ENCODE assay signal across 10 cellular contexts in the genomic region with DNA sequence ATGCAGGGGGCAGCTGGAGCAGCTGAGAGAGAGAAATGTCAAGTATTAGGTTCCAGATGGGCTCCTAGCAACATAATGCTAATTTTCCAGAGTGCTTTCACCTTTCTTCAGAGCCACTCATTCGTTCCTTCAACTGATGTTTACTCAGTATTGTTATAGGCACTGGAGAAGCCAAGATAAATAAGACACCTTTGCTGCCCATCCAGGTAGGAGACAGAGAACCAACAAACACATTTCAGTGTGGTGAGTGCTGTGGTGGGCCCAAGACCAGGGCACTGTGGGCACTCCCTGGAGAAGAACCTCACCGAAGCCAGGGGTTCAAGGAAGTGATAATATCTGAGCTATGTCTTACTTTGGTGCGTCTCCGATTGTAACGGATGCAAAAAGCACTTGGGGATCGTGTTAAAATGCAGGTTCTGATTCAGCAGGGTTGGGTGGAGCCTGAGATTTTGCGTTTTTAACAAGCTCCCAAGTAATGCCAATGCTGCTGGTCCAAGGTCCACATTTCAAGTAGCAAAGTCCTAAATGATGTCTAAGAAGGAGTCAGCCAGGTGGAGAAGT. TPM values are rescaled to one million over a fixed set of nuclear protein-coding genes. Genes with fewer than 3 reads are reported as not detected.
DNase-seq lines count a peak whose midpoint lies in the region; ATAC-seq and TF ChIP-seq lines count a peak whose summit lies in the region.
"Had no signal": no experiment of that assay in that cellular context is flagged by ENCODE, and none has a peak within 500 bp of the region (broad histone marks: within the 10 kb centered on the region; RNA-seq: fewer than 3 reads in every experiment).

No MANE protein-coding gene starts in this region.

- H3K4me1 ChIP-seq in heart right ventricle: peaks cover 0 to 74% (median 14%) of the 10 kb centered on the region in 9 donors
- H3K4me1 ChIP-seq: SJSA1 had no signal

- peak in 4 of 6 experiments; percentile 12 to 64 (median 44) for DNase-seq in stimulated activated naive CD4-positive, alpha-beta T cell (lab: John Stamatoyannopoulos, UW)
- no peak for DNase-seq in stimulated activated naive CD4-positive, alpha-beta T cell treated with Interleukin-2 at 50 U/mL for 16 hours (lab: John Stamatoyannopoulos, UW)
- peak; percentile 39 for DNase-seq in RPMI8226
- DNase-seq in immature natural killer cell: no peak
- no peak for DNase-seq in effector CD8-positive, alpha-beta T cell (lab: John Stamatoyannopoulos, UW)
- DNase-seq in glomerular visceral epithelial cell (ENCODE audit: extremely low spot score): no peak
- DNase-seq in heart right ventricle: no peak

- H3K36me3 Mint-ChIP-seq in immature natural killer cell: no peaks in the 10 kb centered on the region

- WGBS in heart right ventricle, 2 donors: 86 to 87% methylated on average over 7 of the region's 7 CpGs

- H3K4me3 ChIP-seq in heart right ventricle: peak overlapping the region in 1 of 10 donors; percentile 22
- H3K4me3 ChIP-seq: SJSA1, thoracic aorta had no signal

- H3K27me3 Mint-ChIP-seq in immature natural killer cell (ENCODE audit: low read depth in 3 of 3): peaks cover 8 to 17% (median 13%) of the 10 kb centered on the region in 3 donors

- no peaks in the 10 kb centered on the region for H3K9me3 Mint-ChIP-seq in immature natural killer cell

- peaks cover 62 to 86% of the 10 kb centered on the region in 2 donors for H3K4me1 Mint-ChIP-seq in immature natural killer cell

- H3K27me3 ChIP-seq in heart right ventricle: no peaks in the 10 kb centered on the region
- H3K27me3 ChIP-seq: SJSA1 had no signal

- H3K27ac ChIP-seq in heart right ventricle: peak overlapping the region in 4 of 10 donors; percentile 21 to 86 (median 32)
- H3K27ac ChIP-seq: SJSA1 had no signal

- no peaks in the 10 kb centered on the region for H3K9me3 ChIP-seq in heart right ventricle
- H3K9me3 ChIP-seq: SJSA1, thoracic aorta had no signal

- ATAC-seq in HG02885 (IDR thresholded peaks at IDR 0.05; ENCODE audit: poor library complexity, unreplicated experiment): no peak
- ATAC-seq in heart right ventricle: no peak

- H3K27ac Mint-ChIP-seq in immature natural killer cell: peak overlapping the region; percentile 93 to 99 (median 96)

- H3K4me3 Mint-ChIP-seq in immature natural killer cell: peak overlapping the region; percentile 82 to 89 (median 86)

- no peaks in the 10 kb centered on the region for H3K36me3 ChIP-seq in heart right ventricle
- H3K36me3 ChIP-seq: SJSA1, thoracic aorta had no signal

- no peak for TF ChIP-seq CTCF in heart right ventricle (IDR thresholded peaks at IDR 0.05)

- intact Hi-C loops in heart right ventricle (cut with DNase I): loop anchor here in 1 of 10 donors (5.0 kb wide), 1 partner anchor 40 kb away; the partner anchor contains the start of gene PLCL2

RNA-seq across cellular contexts. Expression of gene PLCL2, which starts 42.0 kb away (rescaled TPM):
- polyA plus RNA-seq in immature natural killer cell: 10 to 100 TPM; 56.8 to 85.5 (median 78.9) TPM
- 10 to 100 TPM; 35.5 to 79.8 (median 57.0) TPM for total RNA-seq in heart right ventricle
- polyA plus RNA-seq in heart right ventricle: 10 to 100 TPM in 1 of 2 donors, 1 to 10 TPM in 1; 8.7 to 12.8 TPM

Comparison
In these comparisons a context has a peak if more than half of its experiments do, and no peak if none do; other contexts are left out.
1. DNase-seq: peak in stimulated activated naive CD4-positive, alpha-beta T cell (4 of 6) and RPMI8226 (single experiment); none in stimulated activated naive CD4-positive, alpha-beta T cell treated with Interleukin-2 at 50 U/mL for 16 hours (single experiment), immature natural killer cell (0 of 3), effector CD8-positive, alpha-beta T cell (single experiment), glomerular visceral epithelial cell (single experiment) and heart right ventricle (0 of 2).
2. RNA of gene PLCL2, which starts 42.0 kb away (polyA plus RNA-seq): 56.8 to 85.5 TPM in immature natural killer cell; 8.7 to 12.8 TPM in heart right ventricle; every median in the first group is over 4 times any median in the second.